Comparison of ENCODE assay signal across 1 cellular context in the genomic region with DNA sequence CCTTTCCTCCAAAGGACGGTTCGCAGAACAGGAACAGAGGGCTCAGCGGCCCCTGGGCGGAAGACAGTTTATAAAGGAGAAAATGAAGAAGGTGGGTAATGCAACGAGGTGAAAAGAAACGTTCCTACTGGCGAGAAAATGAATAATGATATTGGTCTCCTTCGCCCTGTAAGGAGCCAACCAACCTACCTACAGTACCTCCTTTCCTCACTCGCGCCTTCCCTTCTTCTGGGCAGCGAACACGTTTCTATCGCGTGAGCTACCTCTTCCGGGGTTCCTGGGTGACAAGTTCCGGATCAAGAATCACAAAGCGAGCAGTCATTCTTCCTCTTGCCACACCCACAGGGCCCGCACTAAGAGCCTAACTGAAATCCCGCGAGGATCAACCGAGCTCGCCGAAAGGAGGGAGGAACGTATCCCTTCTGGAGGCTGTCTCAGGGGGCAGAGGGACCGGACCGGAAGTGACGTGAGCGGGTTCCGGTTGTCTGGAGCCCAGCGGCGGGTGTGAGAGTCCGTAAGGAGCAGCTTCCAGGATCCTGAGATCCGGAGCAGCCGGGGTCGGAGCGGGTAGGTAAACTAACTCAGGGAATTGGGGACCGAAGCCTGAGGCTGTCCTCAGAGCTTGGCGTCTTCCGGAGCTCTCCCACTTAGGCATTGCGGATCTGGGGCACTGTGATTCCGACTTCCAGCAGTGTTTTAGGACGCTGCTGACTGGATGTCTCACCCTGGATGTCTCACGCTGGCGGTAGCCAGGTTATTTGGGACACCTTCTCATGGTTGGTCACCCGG.
A peak's percentile ranks its signal among the peaks of the same experiment; 100 is the strongest.
TF ChIP-seq lines count a peak whose summit lies in the region.

Gene PTRH2 (minus strand): TSS at position 249 of the 789 bp plus-strand sequence. CDS start 9,452 bp downstream, outside the sequence.
Gene VMP1 (plus strand): TSS at position 473 of the 789 bp plus-strand sequence. CDS start 23,793 bp downstream, outside the sequence.

TF ChIP-seq in HepG2, 621 proteins besides CTCF, POLR2A, EP300 and RAD21 (continued from another document):
- no peak for TF ChIP-seq ATRX (CRISPR knock-in tag; IDR thresholded peaks at IDR 0.05; ENCODE audit: borderline replicate concordance)
- peak in 1 of 2 experiments; percentile 63; a peak in 2 of 4 replicates for TF ChIP-seq REST (IDR thresholded peaks at IDR 0.05; ENCODE audit: borderline replicate concordance in 1 of 2, low read depth in 1 of 2, low read length in 2 of 2)
- 0 out of 2 replicates have a peak, but pooled peaks have one; percentile 63 for TF ChIP-seq ZNF343 (CRISPR knock-in tag; IDR thresholded peaks at IDR 0.05)
- TF ChIP-seq ZNF230 (CRISPR knock-in tag; IDR thresholded peaks at IDR 0.05): 0 out of 2 replicates have a peak, but pooled peaks have one; percentile 20
- no peak for TF ChIP-seq IKZF4 (CRISPR knock-in tag; IDR thresholded peaks at IDR 0.05; ENCODE audit: borderline replicate concordance, low read depth, not compliant biosample characterization)
- 0 out of 2 replicates have a peak, but pooled peaks have one; percentile 19 for TF ChIP-seq ZNF12 (CRISPR knock-in tag; IDR thresholded peaks at IDR 0.05)
- TF ChIP-seq EED (CRISPR knock-in tag; IDR thresholded peaks at IDR 0.05): no peak
- no peak for TF ChIP-seq SOX6 (IDR thresholded peaks at IDR 0.05)
- TF ChIP-seq SOX6 (CRISPR knock-in tag; IDR thresholded peaks at IDR 0.05): peak; percentile 90
- no peak for TF ChIP-seq LRRFIP1 (CRISPR knock-in tag; conservative IDR thresholded peaks at IDR 0.05)
- peak; percentile 82 for TF ChIP-seq ZHX2 (IDR thresholded peaks at IDR 0.05; ENCODE audit: low read depth)
- no peak for TF ChIP-seq ZHX2 (CRISPR knock-in tag; IDR thresholded peaks at IDR 0.05; ENCODE audit: borderline replicate concordance)
- 0 out of 2 replicates have a peak, but pooled peaks have one; percentile 67 for TF ChIP-seq ZNF34 (CRISPR knock-in tag; IDR thresholded peaks at IDR 0.05; ENCODE audit: borderline replicate concordance)
- peak; percentile 100 for TF ChIP-seq NR2C2 (CRISPR knock-in tag; IDR thresholded peaks at IDR 0.05; ENCODE audit: borderline replicate concordance)
- TF ChIP-seq HNF1B (CRISPR knock-in tag; IDR thresholded peaks at IDR 0.05): 0 out of 2 replicates have a peak, but pooled peaks have one; percentile 68
- TF ChIP-seq NAIF1 (CRISPR knock-in tag; IDR thresholded peaks at IDR 0.05; ENCODE audit: borderline replicate concordance): peak; percentile 55; the same call in 1 of the 2 replicates
- TF ChIP-seq ZNF251 (CRISPR knock-in tag; IDR thresholded peaks at IDR 0.05): no peak
